9 cellular contexts compared by ENCODE assay signal in genomic region chr15:72375501-72375845, GRCh38. TPM values are rescaled to one million over a fixed set of nuclear protein-coding genes. Genes with fewer than 3 reads are reported as not detected.
DNase-seq lines count a peak whose midpoint lies in the region; ATAC-seq, FAIRE-seq and TF ChIP-seq lines count a peak whose summit lies in the region.
"Had no signal": no experiment of that assay in that cellular context is flagged by ENCODE, and none has a peak within 500 bp of the region (broad histone marks: within the 10 kb centered on the region; RNA-seq: fewer than 3 reads in every experiment).

No MANE protein-coding gene starts in this region.

- no peaks in the 10 kb centered on the region for H3K27me3 ChIP-seq in keratinocyte (ENCODE audit: control insufficient read depth, extremely low read depth, insufficient read depth, low read length)

- no peak for FAIRE-seq in keratinocyte (lab: Jason Lieb, UNC)

- ATAC-seq in GM21447 (IDR thresholded peaks at IDR 0.05; ENCODE audit: unreplicated experiment), result peak; percentile 47

- DNase-seq in DMS53 (lab: John Stamatoyannopoulos, UW), result peak; percentile 78
- peak; percentile 34 for DNase-seq in HPDE6-E6E7 (ENCODE audit: extremely low spot score)
- DNase-seq in astrocyte of the cerebellum (ENCODE audit: low read depth), result no peak
- DNase-seq in keratinocyte (ENCODE audit: low read depth, low spot score), result no peak
- DNase-seq in stimulated activated naive CD4-positive, alpha-beta T cell treated with Interleukin-2 at 50 U/mL for 16 hours (lab: John Stamatoyannopoulos, UW), result peak; percentile 59
- no peak for DNase-seq in G401 (ENCODE audit: low spot score)
- DNase-seq in T-helper 9 cell, result no peak

- peak overlapping the region; percentile 99 for H2AFZ ChIP-seq in keratinocyte (ENCODE audit: control insufficient read depth, low read length)

- H3K9me1 ChIP-seq in keratinocyte (ENCODE audit: control insufficient read depth, extremely low read depth, insufficient read depth, low read length), result no peaks in the 10 kb centered on the region

- in situ Hi-C loops in astrocyte of the cerebellum (cut with HindIII; ENCODE audit: low sequenced_read_pairs) (no loop called here), G401 (cut with HindIII; ENCODE audit: low sequenced_read_pairs) (no loop called here)

- no peaks in the 10 kb centered on the region for H3K36me3 ChIP-seq in keratinocyte (ENCODE audit: control insufficient read depth in 2 of 2, extremely low read depth in 1 of 2, insufficient read depth in 2 of 2, low read length in 2 of 2)

- TF ChIP-seq CTCF in astrocyte of the cerebellum (IDR thresholded peaks at IDR 0.05; ENCODE audit: low read depth, low read length, missing control alignments), result no peak
- no peak for TF ChIP-seq CTCF in keratinocyte (optimal IDR thresholded peaks at IDR 0.05 in 1 of 3, IDR thresholded peaks at IDR 0.05 in 1 of 3, conservative IDR thresholded peaks at IDR 0.05 in 1 of 3; ENCODE audit: extremely low read depth in 1 of 3, insufficient read depth in 2 of 3, low read length in 3 of 3)

- H3K9ac ChIP-seq in keratinocyte (ENCODE audit: control insufficient read depth, extremely low read depth, insufficient read depth, low read length), result peak overlapping the region; percentile 97

- peaks cover 16% of the 10 kb centered on the region for H3K4me1 ChIP-seq in keratinocyte (ENCODE audit: control insufficient read depth, extremely low read depth, insufficient read depth, low read length)

- dilution Hi-C loops in keratinocyte (cut with MboI; ENCODE audit: extremely low pct_ligation_motif_present, low sequenced_read_pairs), result no loop called here

- H3K4me3 ChIP-seq in astrocyte of the cerebellum (ENCODE audit: low read depth, low read length) (peak overlapping the region; percentile 98), keratinocyte (ENCODE audit: control insufficient read depth in 2 of 3, extremely low read depth in 1 of 3, insufficient read depth in 2 of 3, low read depth in 1 of 3, low read length in 3 of 3) (peak overlapping the region; percentile 41 to 80 (median 76))

- no peaks in the 10 kb centered on the region for H3K9me3 ChIP-seq in keratinocyte (ENCODE audit: control insufficient read depth, low read depth, low read length)

- H3K4me2 ChIP-seq in keratinocyte (ENCODE audit: control insufficient read depth, extremely low read depth, insufficient read depth, low read depth, low read length), result peak overlapping the region; percentile 88

- peak overlapping the region; percentile 92 for H3K27ac ChIP-seq in keratinocyte (ENCODE audit: control insufficient read depth, insufficient read depth, low read length)

- no peaks in the 10 kb centered on the region for H4K20me1 ChIP-seq in keratinocyte (ENCODE audit: control insufficient read depth, extremely low read depth, insufficient read depth, low read length)

- H3K79me2 ChIP-seq in keratinocyte (ENCODE audit: control insufficient read depth, insufficient read depth, low read length), result peaks cover 7% of the 10 kb centered on the region

RNA-seq across cellular contexts. Expression of gene HEXA, which starts 0.3 kb away (rescaled TPM):
- 50.7 to 53.5 TPM (median 52.1 TPM) in 3 replicates for polyA plus RNA-seq in keratinocyte
- 24.6 TPM for polyA plus RNA-seq in keratinocyte (2011; ENCODE audit: low read depth)
- 23.8 and 24.6 TPM in 2 replicates for polyA plus RNA-seq in keratinocyte (2011; cell fraction: cytosol; rRNA removed)
- polyA plus RNA-seq in keratinocyte (2011; cell fraction: nucleus; rRNA removed), result 72.3 and 77.8 TPM in 2 replicates
- polyA plus RNA-seq in keratinocyte (2012; ENCODE audit: low replicate concordance), result 31.4 and 37.3 TPM in 2 replicates
- polyA minus RNA-seq in keratinocyte, result 23.5 to 25.3 TPM (median 25.0 TPM) in 3 replicates
- polyA minus RNA-seq in keratinocyte (2011; cell fraction: cytosol; rRNA and poly(A)+ RNA removed), result 32.4 TPM
- 24.6 and 36.7 TPM in 2 replicates for polyA minus RNA-seq in keratinocyte (2011; cell fraction: nucleus; rRNA and poly(A)+ RNA removed)
- 98.4 and 125 TPM in 2 replicates for total RNA-seq in G401 (2014; rRNA removed; shearing (Covaris generic))

RNA-seq across cellular contexts. Expression of gene TMEM202, which starts 22.6 kb away (rescaled TPM):
- not detected in 3 replicates for polyA plus RNA-seq in keratinocyte
- polyA plus RNA-seq in keratinocyte (2011; ENCODE audit: low read depth), result not detected
- polyA plus RNA-seq in keratinocyte (2011; cell fraction: cytosol; rRNA removed), result not detected in 2 replicates
- polyA plus RNA-seq in keratinocyte (2011; cell fraction: nucleus; rRNA removed), result not detected in 2 replicates
- not detected in 2 replicates for polyA plus RNA-seq in keratinocyte (2012; ENCODE audit: low replicate concordance)
- not detected in 3 replicates for polyA minus RNA-seq in keratinocyte
- not detected for polyA minus RNA-seq in keratinocyte (2011; cell fraction: cytosol; rRNA and poly(A)+ RNA removed)
- polyA minus RNA-seq in keratinocyte (2011; cell fraction: nucleus; rRNA and poly(A)+ RNA removed), result not detected in 2 replicates
- total RNA-seq in G401 (2014; rRNA removed; shearing (Covaris generic)), result not detected in 2 replicates
- total RNA-seq: T-helper 2 cell treated with Interferon-gamma antibody and Interleukin-4, amounts not matched to agents 100 ng/mL and 5 ng/mL, for 36 hours had no signal

RNA-seq across cellular contexts. Expression of gene CELF6, which starts 55.5 kb away (rescaled TPM):
- polyA plus RNA-seq in keratinocyte, result 0.04 to 0.12 TPM in 2 of 3 replicates, not detected in the other
- 0.47 TPM for polyA plus RNA-seq in keratinocyte (2011; ENCODE audit: low read depth)
- 0.04 TPM in 1 of 2 replicates, not detected in the other for polyA plus RNA-seq in keratinocyte (2011; cell fraction: cytosol; rRNA removed)
- 0.79 and 0.81 TPM in 2 replicates for polyA plus RNA-seq in keratinocyte (2011; cell fraction: nucleus; rRNA removed)
- 0.42 TPM in 1 of 2 replicates, not detected in the other for polyA plus RNA-seq in keratinocyte (2012; ENCODE audit: low replicate concordance)
- polyA minus RNA-seq in keratinocyte, result 0.06 to 0.20 TPM (median 0.16 TPM) in 3 replicates
- not detected for polyA minus RNA-seq in keratinocyte (2011; cell fraction: cytosol; rRNA and poly(A)+ RNA removed)
- polyA minus RNA-seq in keratinocyte (2011; cell fraction: nucleus; rRNA and poly(A)+ RNA removed), result not detected in 2 replicates
- 0.07 and 0.18 TPM in 2 replicates for total RNA-seq in G401 (2014; rRNA removed; shearing (Covaris generic))

Comparison
In these comparisons a context has a peak if more than half of its experiments do, and no peak if none do; other contexts are left out.
1. DNase-seq: peak in DMS53 (single experiment), HPDE6-E6E7 (single experiment) and stimulated activated naive CD4-positive, alpha-beta T cell treated with Interleukin-2 at 50 U/mL for 16 hours (single experiment); none in astrocyte of the cerebellum (single experiment), keratinocyte (single experiment), G401 (single experiment) and T-helper 9 cell (single experiment).